In genomic region chr17:7176870-7177209, GRCh38 we compare ENCODE assay signal across 10 cellular contexts. TPM values are rescaled to one million over a fixed set of nuclear protein-coding genes. Genes with fewer than 3 reads are reported as not detected.
DNase-seq lines count a peak whose midpoint lies in the region; ATAC-seq and TF ChIP-seq lines count a peak whose summit lies in the region.
"Had no signal": no experiment of that assay in that cellular context is flagged by ENCODE, and none has a peak within 500 bp of the region (broad histone marks: within the 10 kb centered on the region; RNA-seq: fewer than 3 reads in every experiment).

No MANE protein-coding gene starts in this region.

- in situ Hi-C loops in mammary epithelial cell (cut with MboI; ENCODE audit: low sequenced_read_pairs in 2 of 2) = no loop called here

- no peak for TF ChIP-seq POLR2A in esophagus squamous epithelium (IDR thresholded peaks at IDR 0.05)

- no peak overlapping the region for H2AFZ ChIP-seq in mammary epithelial cell (ENCODE audit: low read depth, low read length)

- H3K79me2 ChIP-seq in mammary epithelial cell (ENCODE audit: insufficient read depth, low read length) = no peaks in the 10 kb centered on the region

- H3K4me3 ChIP-seq in heart right ventricle = peak overlapping the region in 6 of 10 donors; percentile 42 to 59 (median 54)
- peak overlapping the region in 1 of 2 donors; percentile 48 for H3K4me3 ChIP-seq in right atrium auricular region
- no peak overlapping the region for H3K4me3 ChIP-seq in mammary epithelial cell (replicated peaks in 1 of 3; ENCODE audit: insufficient read depth in 1 of 3, low read depth in 2 of 3, low read length in 3 of 3)
- no peak overlapping the region for H3K4me3 ChIP-seq in left lung
- H3K4me3 ChIP-seq in esophagus squamous epithelium = peak overlapping the region in 1 of 4 donors; percentile 57

- peak overlapping the region; percentile 83 for H3K4me2 ChIP-seq in mammary epithelial cell (ENCODE audit: insufficient read depth, low read depth, low read length)

- peaks cover 0 to 27% (median 16%) of the 10 kb centered on the region in 9 donors for H3K4me1 ChIP-seq in heart right ventricle
- H3K4me1 ChIP-seq in right atrium auricular region = peaks cover 0 to 21% of the 10 kb centered on the region in 2 donors
- H3K4me1 ChIP-seq in mammary epithelial cell (ENCODE audit: insufficient read depth, low read length) = peaks cover 7% of the 10 kb centered on the region
- H3K4me1 ChIP-seq in left lung = peaks cover 9 to 26% of the 10 kb centered on the region in 2 donors
- H3K4me1 ChIP-seq in esophagus squamous epithelium = peaks cover 14 to 31% (median 18%) of the 10 kb centered on the region in 3 donors

- H3K36me3 ChIP-seq in heart right ventricle (no peaks in the 10 kb centered on the region), right atrium auricular region (no peaks in the 10 kb centered on the region), mammary epithelial cell (ENCODE audit: insufficient read depth, low read length) (no peaks in the 10 kb centered on the region), left lung (no peaks in the 10 kb centered on the region), esophagus squamous epithelium (no peaks in the 10 kb centered on the region)

- no peaks in the 10 kb centered on the region for H4K20me1 ChIP-seq in mammary epithelial cell (ENCODE audit: insufficient read depth, low read length)

- no TSS peak for BruUV-seq in mammary epithelial cell (replicated peaks; lab: Mats Ljungman, UMichigan)

- H3K9ac ChIP-seq in mammary epithelial cell (ENCODE audit: insufficient read depth, low read length) = no peak overlapping the region

- H3K27ac ChIP-seq in heart right ventricle (no peak overlapping the region), right atrium auricular region (no peak overlapping the region), mammary epithelial cell (ENCODE audit: insufficient read depth, low read depth, low read length) (no peak overlapping the region), left lung (no peak overlapping the region), esophagus squamous epithelium (no peak overlapping the region)
- H3K27ac ChIP-seq: C4-2B had no signal

- 10 to 11% methylated on average over 17 of the region's 17 CpGs for WGBS in heart right ventricle, 2 donors
- no CpG with 5 or more reads among the region's 17 CpGs for WGBS in mammary epithelial cell (ENCODE audit: low coverage, missing lambda C conversion rate)
- WGBS in esophagus squamous epithelium, 2 donors = 8 to 13% methylated on average over 7 to 8 of the region's 17 CpGs

- dilution Hi-C loops in mammary epithelial cell (cut with HindIII; ENCODE audit: low sequenced_read_pairs) = loop anchor here (5.0 kb wide), 2 partner anchors 60 to 125 kb away; no protein-coding TSS in a partner anchor

- H3K27me3 ChIP-seq in heart right ventricle = peaks cover 0 to 37% (median 24%) of the 10 kb centered on the region in 7 donors
- no peaks in the 10 kb centered on the region for H3K27me3 ChIP-seq in right atrium auricular region
- peaks cover 3% of the 10 kb centered on the region for H3K27me3 ChIP-seq in mammary epithelial cell (ENCODE audit: insufficient read depth, low read length)
- peaks cover 0 to 43% of the 10 kb centered on the region in 2 donors for H3K27me3 ChIP-seq in left lung
- peaks cover 0 to 50% (median 8%) of the 10 kb centered on the region in 4 donors for H3K27me3 ChIP-seq in esophagus squamous epithelium

- TF ChIP-seq CTCF in heart right ventricle (IDR thresholded peaks at IDR 0.05) (no peak), right atrium auricular region (IDR thresholded peaks at IDR 0.05) (no peak), mammary epithelial cell (conservative IDR thresholded peaks at IDR 0.05 in 1 of 2, IDR thresholded peaks at IDR 0.05 in 1 of 2; ENCODE audit: extremely low read depth in 1 of 2, insufficient read depth in 1 of 2, low read depth in 1 of 2, low read length in 2 of 2) (no peak), left lung (IDR thresholded peaks at IDR 0.05) (no peak), esophagus squamous epithelium (IDR thresholded peaks at IDR 0.05) (no peak)

- ATAC-seq in heart right ventricle (peak in 5 of 8 donors; percentile 4 to 29 (median 16)), left lung (peak; percentile 38), HG02623 (IDR thresholded peaks at IDR 0.05; ENCODE audit: unreplicated experiment) (no peak), GM21737 (IDR thresholded peaks at IDR 0.05; ENCODE audit: unreplicated experiment) (no peak)

- intact Hi-C loops in heart right ventricle (cut with DNase I) (loop anchor here in 6 of 10 donors (1.0 to 10.0 kb wide), 5 partner anchors 40 to 262 kb away; no protein-coding TSS in a partner anchor), mammary epithelial cell (cut with micrococcal nuclease) (loop anchor here (1.0 to 2.0 kb wide), 2 partner anchors 40 to 125 kb away; no protein-coding TSS in a partner anchor), left lung (cut with DNase I) (no loop called here), esophagus squamous epithelium (cut with DNase I) (no loop called here)

- DNase-seq in heart right ventricle (no peak), right atrium auricular region (ENCODE audit: low spot score) (no peak), mammary epithelial cell (no peak), left lung (peak in 1 of 2 donors; percentile 49), esophagus squamous epithelium (lab: John Stamatoyannopoulos, UW) (no peak), LoVo (ENCODE audit: low spot score) (no peak)

- CTCF ChIA-PET in mammary epithelial cell (lab: Charles Lee; ENCODE audit: low non-redundant PET) = interaction anchor here (1.2 kb wide), 1 partner anchor 131 kb away, joined by 5 read pairs; no protein-coding TSS in a partner anchor

- H3K9me3 ChIP-seq in heart right ventricle (no peaks in the 10 kb centered on the region), right atrium auricular region (no peaks in the 10 kb centered on the region), mammary epithelial cell (replicated peaks; ENCODE audit: insufficient read depth, low read length) (no peaks in the 10 kb centered on the region), left lung (no peaks in the 10 kb centered on the region), esophagus squamous epithelium (no peaks in the 10 kb centered on the region)

RNA-seq across cellular contexts. Expression of gene ASGR1, which starts 2.3 kb away (rescaled TPM):
- total RNA-seq in heart right ventricle (1 to 10 TPM in 2 of 10 donors, under 1 TPM in 6, not detected in 2; 0.32 to 1.2 (median 0.55) TPM), right atrium auricular region (1 to 10 TPM in 1 of 2 donors, not detected in 1; 1.6 TPM), mammary epithelial cell (under 1 TPM; under 0.01 to 0.61 TPM), left lung (1 to 10 TPM; 2.4 to 7.7 TPM), esophagus squamous epithelium (1 to 10 TPM in 1 of 4 donors, under 1 TPM in 2, not detected in 1; 0.42 to 1.1 (median 0.97) TPM)
- polyA plus RNA-seq in heart right ventricle (under 1 TPM; 0.59 TPM), mammary epithelial cell (0.25 TPM)
- not detected for polyA minus RNA-seq in mammary epithelial cell
- total RNA-seq: HT-29 had no signal

RNA-seq across cellular contexts. Expression of gene DLG4, which starts 42.8 kb away (rescaled TPM):
- total RNA-seq in heart right ventricle = 10 to 100 TPM; 13.0 to 22.1 (median 16.7) TPM
- 10 to 100 TPM in 1 of 2 donors, 1 to 10 TPM in 1; 5.4 to 27.8 TPM for polyA plus RNA-seq in heart right ventricle
- total RNA-seq in right atrium auricular region = 10 to 100 TPM; 15.1 to 33.4 TPM
- 10 to 100 TPM in 1 of 2 donors, 1 to 10 TPM in 1; 1.5 to 10.8 TPM for total RNA-seq in mammary epithelial cell
- 3.5 TPM for polyA plus RNA-seq in mammary epithelial cell
- polyA minus RNA-seq in mammary epithelial cell = 6.7 TPM
- total RNA-seq in left lung = 10 to 100 TPM; 25.9 to 33.8 TPM
- total RNA-seq in esophagus squamous epithelium = 10 to 100 TPM in 1 of 4 donors, 1 to 10 TPM in 3; 2.6 to 13.9 (median 6.0) TPM

RNA-seq across cellular contexts. Expression of gene ACADVL, which starts 42.9 kb away (rescaled TPM):
- total RNA-seq in heart right ventricle (1,000 to 10,000 TPM in 7 of 10 donors, 100 to 1,000 TPM in 3; 951 to 2,054 (median 1,322) TPM), right atrium auricular region (100 to 1,000 TPM; 695 to 758 TPM), mammary epithelial cell (100 to 1,000 TPM; 385 to 448 TPM), left lung (100 to 1,000 TPM; 610 to 654 TPM), esophagus squamous epithelium (100 to 1,000 TPM; 453 to 742 (median 464) TPM)
- polyA plus RNA-seq in heart right ventricle (1,000 to 10,000 TPM in 1 of 2 donors, 100 to 1,000 TPM in 1; 807 to 4,806 TPM), mammary epithelial cell (297 TPM)
- 321 TPM for polyA minus RNA-seq in mammary epithelial cell

RNA-seq across cellular contexts. Expression of gene DVL2, which starts 57.5 kb away (rescaled TPM):
- total RNA-seq in heart right ventricle (10 to 100 TPM; 14.1 to 25.6 (median 18.0) TPM), right atrium auricular region (10 to 100 TPM; 18.1 to 19.9 TPM), mammary epithelial cell (10 to 100 TPM; 43.6 to 48.0 TPM), left lung (10 to 100 TPM; 36.9 to 46.3 TPM), esophagus squamous epithelium (10 to 100 TPM; 21.4 to 58.0 (median 37.3) TPM)
- polyA plus RNA-seq in heart right ventricle (10 to 100 TPM in 1 of 2 donors, 1 to 10 TPM in 1; 10.0 to 23.0 TPM), mammary epithelial cell (7.9 TPM)
- polyA minus RNA-seq in mammary epithelial cell = 44.2 TPM

Comparison
In these comparisons a context has a peak if more than half of its experiments do, and no peak if none do; other contexts are left out.
1. ATAC-seq: peak in heart right ventricle (5 of 8) and left lung (single experiment); none in HG02623 (single experiment) and GM21737 (single experiment).
2. H3K4me3 ChIP-seq: peak in heart right ventricle (6 of 10); none in mammary epithelial cell (0 of 3) and left lung (0 of 2).
3. intact Hi-C loops: an anchor here in heart right ventricle (1.0 to 10.0 kb wide) and mammary epithelial cell (1.0 to 2.0 kb wide); none called in left lung and esophagus squamous epithelium.